8 cellular contexts compared by ENCODE assay signal in the genomic region with DNA sequence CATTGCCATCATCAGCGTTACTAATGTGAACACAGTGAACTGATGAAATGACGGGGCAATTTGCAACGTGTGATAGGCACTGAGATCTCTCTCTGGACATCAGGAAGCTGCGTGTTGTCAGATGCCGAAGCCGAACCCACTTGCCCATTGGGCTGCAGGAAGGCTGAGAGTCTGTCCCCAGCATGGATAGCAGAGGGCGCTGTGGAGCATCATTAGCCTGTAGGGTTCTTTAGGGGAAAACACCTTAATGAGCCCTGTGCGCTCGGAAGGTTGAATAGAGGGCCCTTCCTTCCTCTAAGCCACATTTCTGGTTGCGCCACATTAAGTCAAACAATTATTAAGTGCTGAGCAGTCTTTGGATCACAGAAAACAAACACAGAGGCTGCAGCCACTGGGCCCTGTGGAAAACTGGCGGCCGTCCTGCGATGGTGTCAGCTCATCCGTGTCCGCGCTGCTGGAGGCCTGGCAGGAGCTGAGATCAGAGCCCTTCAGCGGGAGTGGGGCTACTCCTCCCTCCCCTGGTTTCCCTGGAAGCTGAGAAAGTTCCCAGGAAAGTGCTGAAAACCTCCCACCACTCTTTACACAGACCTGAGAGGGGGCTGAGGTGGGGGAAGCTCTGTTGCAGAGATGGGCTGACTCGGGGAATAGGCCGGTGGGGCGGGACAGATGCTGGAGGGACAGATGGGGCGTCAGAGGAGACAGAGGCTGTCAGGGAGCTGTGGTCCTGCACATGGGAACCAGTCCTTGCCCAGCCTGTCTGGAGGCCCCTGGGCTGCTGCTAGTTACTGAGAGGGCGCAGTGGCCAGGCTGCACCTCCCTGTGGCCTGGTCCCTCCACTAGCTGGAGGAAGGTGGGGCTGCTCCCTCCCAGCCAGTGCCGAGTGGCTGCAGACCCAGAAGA.
DNase-seq lines count a peak whose midpoint lies in the region; ATAC-seq and TF ChIP-seq lines count a peak whose summit lies in the region.

No MANE protein-coding gene starts in this region.

- H3K27ac ChIP-seq in caudate nucleus (ENCODE audit: low read depth, low read length), result no peak overlapping the region

- TF ChIP-seq CTCF in GM20000 (IDR thresholded peaks at IDR 0.05; ENCODE audit: extremely low read depth, missing control alignments), result peak; percentile 67

- peak; percentile 71 for DNase-seq in GM20000 (ENCODE audit: low spot score)
- DNase-seq in NCI-H2196 (lab: John Stamatoyannopoulos, UW; ENCODE audit: unreplicated experiment), result peak; percentile 92
- DNase-seq in activated CD4-positive, CD25-positive, alpha-beta regulatory T cell treated with anti-CD3 and anti-CD28 coated beads, Interleukin-2, amount 50 U/mL, for 16 hours (ENCODE audit: low read depth, low spot score), result peak; percentile 66
- peak in 52 of 61 donors; percentile 6 to 68 (median 38) for DNase-seq in caudate nucleus (lab: John Stamatoyannopoulos, UW)
- DNase-seq in kidney tubule cell (ENCODE audit: low spot score), result peak; percentile 91
- peak; percentile 86 for DNase-seq in stimulated activated CD4-positive, alpha-beta T cell treated with anti-CD3 and anti-CD28 coated beads, Interleukin-4, amount 100 ng/mL, for 1 hour

- ATAC-seq in HG02884 (IDR thresholded peaks at IDR 0.05; ENCODE audit: unreplicated experiment) (no peak), GM19463 (IDR thresholded peaks at IDR 0.05; ENCODE audit: unreplicated experiment) (no peak)

Comparison
In these comparisons a context has a peak if more than half of its experiments do, and no peak if none do; other contexts are left out.
1. DNase-seq: peak in every context shown above with its lines; median percentile 92 in NCI-H2196; 91 in kidney tubule cell; 86 in stimulated activated CD4-positive, alpha-beta T cell treated with anti-CD3 and anti-CD28 coated beads, Interleukin-4, amount 100 ng/mL, for 1 hour; 71 in GM20000; 66 in activated CD4-positive, CD25-positive, alpha-beta regulatory T cell treated with anti-CD3 and anti-CD28 coated beads, Interleukin-2, amount 50 U/mL, for 16 hours; 38 in caudate nucleus.